In genomic region chr2:43611987-43612894, GRCh38 we compare ENCODE assay signal across 8 cellular contexts. TPM values are rescaled to one million over a fixed set of nuclear protein-coding genes. Genes with fewer than 3 reads are reported as not detected.
DNase-seq lines count a peak whose midpoint lies in the region; ATAC-seq, FAIRE-seq and TF ChIP-seq lines count a peak whose summit lies in the region.

No MANE protein-coding gene starts in this region.

- H3K4me3 ChIP-seq in A673 (ENCODE audit: low read depth, low read length, poor library complexity, severe bottlenecking) (no peak overlapping the region), esophagus squamous epithelium (no peak overlapping the region), neural cell (ENCODE audit: low read length) (no peak overlapping the region)

- H3K4me1 ChIP-seq in A673 (ENCODE audit: insufficient read depth, low read length, poor library complexity, severe bottlenecking) (no peaks in the 10 kb centered on the region), esophagus squamous epithelium (peaks cover 0 to 11% (median 0%) of the 10 kb centered on the region in 3 donors)

- POLR2A ChIA-PET in A673 (lab: Charles Lee; ENCODE audit: low non-redundant PET) = no interaction called here

- DNase-seq in A673 (ENCODE audit: low spot score) (peak; percentile 84), HTR-8/SVneo (ENCODE audit: insufficient read length, low spot score) (peak; percentile 72), OCI-M2 (lab: John Stamatoyannopoulos, UW; ENCODE audit: unreplicated experiment) (peak; percentile 49), activated T-cell treated with anti-CD3 and anti-CD28 coated beads for 24 hours (ENCODE audit: low read depth) (peak; percentile 65), esophagus squamous epithelium (lab: John Stamatoyannopoulos, UW) (no peak), substantia nigra (lab: John Stamatoyannopoulos, UW) (peak in 37 of 49 donors; percentile 2 to 68 (median 38))

- TF ChIP-seq CTCF in A673 (conservative IDR thresholded peaks at IDR 0.05; ENCODE audit: low read depth, low read length) = peak; percentile 86
- peak; percentile 58 to 76 (median 70) for TF ChIP-seq CTCF in esophagus squamous epithelium (IDR thresholded peaks at IDR 0.05)
- TF ChIP-seq CTCF in neural cell (IDR thresholded peaks at IDR 0.05; ENCODE audit: poor library complexity, severe bottlenecking) = peak; percentile 79

- peak; percentile 73 for TF ChIP-seq RAD21 in neural cell (conservative IDR thresholded peaks at IDR 0.05)

- H3K27ac ChIP-seq in A673 (ENCODE audit: low read depth, low read length, poor library complexity, severe bottlenecking) (no peak overlapping the region), esophagus squamous epithelium (peak overlapping the region in 1 of 4 donors; percentile 4), neural cell (ENCODE audit: low read length) (no peak overlapping the region), substantia nigra (ENCODE audit: low read depth, low read length, poor library complexity, severe bottlenecking) (no peak overlapping the region)

- H3K36me3 ChIP-seq in A673 (ENCODE audit: insufficient read depth, low read length, poor library complexity, severe bottlenecking) (no peaks in the 10 kb centered on the region), esophagus squamous epithelium (no peaks in the 10 kb centered on the region), neural cell (ENCODE audit: insufficient read depth, low read length) (no peaks in the 10 kb centered on the region)

- peak; percentile 55 for ATAC-seq in GM18505 (IDR thresholded peaks at IDR 0.05; ENCODE audit: unreplicated experiment)

- no peaks in the 10 kb centered on the region for H4K20me1 ChIP-seq in neural cell (ENCODE audit: insufficient read depth)

- H3F3A ChIP-seq in neural cell (ENCODE audit: insufficient read depth, low read length, poor library complexity, severe bottlenecking) = no peaks in the 10 kb centered on the region

- no peak overlapping the region for H2AFZ ChIP-seq in neural cell (ENCODE audit: low read depth, low read length)

- CTCF ChIA-PET in A673 (lab: Charles Lee) = no interaction called here

- intact Hi-C loops in A673 (cut with micrococcal nuclease; ENCODE audit: unreplicated experiment) (loop anchor here (2.0 kb wide), 1 partner anchor 267 kb away; no protein-coding TSS in a partner anchor), esophagus squamous epithelium (cut with DNase I) (no loop called here)

- TF ChIP-seq EP300 in neural cell (conservative IDR thresholded peaks at IDR 0.05; ENCODE audit: poor library complexity, severe bottlenecking) = no peak

- no peak for TF ChIP-seq POLR2A in GM18505 (IDR thresholded peaks at IDR 0.05; ENCODE audit: borderline replicate concordance, extremely low read depth, insufficient read depth, insufficient read length)
- no peak for TF ChIP-seq POLR2A in esophagus squamous epithelium (IDR thresholded peaks at IDR 0.05)

- H3K9me2 ChIP-seq in neural cell (ENCODE audit: insufficient read depth, low read length) = no peaks in the 10 kb centered on the region

- no peak overlapping the region for H3K4me2 ChIP-seq in neural cell (ENCODE audit: low read length)

- no peaks in the 10 kb centered on the region for H3K79me2 ChIP-seq in neural cell (replicated peaks; ENCODE audit: insufficient read depth, low read length)

- H3K9ac ChIP-seq in neural cell (ENCODE audit: low read length) = no peak overlapping the region

- FAIRE-seq in HTR-8/SVneo (lab: Jason Lieb, UNC) = peak; percentile 77

- H3K27me3 ChIP-seq in A673 (replicated peaks; ENCODE audit: insufficient read depth, low read depth, low read length, poor library complexity) = no peaks in the 10 kb centered on the region
- no peaks in the 10 kb centered on the region for H3K27me3 ChIP-seq in esophagus squamous epithelium
- H3K27me3 ChIP-seq in neural cell (ENCODE audit: insufficient read depth, low read depth, low read length) = no peaks in the 10 kb centered on the region

- H3K9me3 ChIP-seq in A673 (ENCODE audit: low read depth, low read length, poor library complexity, severe bottlenecking) (no peaks in the 10 kb centered on the region), esophagus squamous epithelium (no peaks in the 10 kb centered on the region), neural cell (ENCODE audit: low read length) (no peaks in the 10 kb centered on the region)

- no TSS peak for BruUV-seq in A673 (replicated peaks; lab: Mats Ljungman, UMichigan)

- WGBS in esophagus squamous epithelium, 2 donors = 57 to 58% methylated on average over 11 to 14 of the region's 14 CpGs

TF ChIP-seq in neural cell, 6 proteins besides CTCF, POLR2A, EP300 and RAD21:
- TF ChIP-seq SMC3 (conservative IDR thresholded peaks at IDR 0.05; ENCODE audit: poor library complexity) (peak; percentile 64), TAF1 (IDR thresholded peaks at IDR 0.05; ENCODE audit: low read depth) (no peak)

RNA-seq across cellular contexts. Expression of gene THADA, which starts 16.4 kb away (rescaled TPM):
- total RNA-seq in A673 (2021) (35.1 and 39.7 TPM in 2 replicates), esophagus squamous epithelium (10 to 100 TPM; 14.0 to 32.2 (median 21.0) TPM)
- polyA plus RNA-seq in neural cell = 8.5 and 8.9 TPM in 2 replicates
- polyA minus RNA-seq in neural cell = 34.1 and 41.6 TPM in 2 replicates

RNA-seq across cellular contexts. Expression of gene PLEKHH2, which starts 24.8 kb away (rescaled TPM):
- 2.2 and 4.7 TPM in 2 replicates for total RNA-seq in A673 (2021)
- total RNA-seq in esophagus squamous epithelium = 10 to 100 TPM in 2 of 4 donors, 1 to 10 TPM in 2; 1.7 to 25.7 (median 8.3) TPM
- polyA plus RNA-seq in neural cell = 0.50 and 1.1 TPM in 2 replicates
- 0.69 and 2.7 TPM in 2 replicates for polyA minus RNA-seq in neural cell
